1 cellular context compared by ENCODE assay signal in the genomic region with DNA sequence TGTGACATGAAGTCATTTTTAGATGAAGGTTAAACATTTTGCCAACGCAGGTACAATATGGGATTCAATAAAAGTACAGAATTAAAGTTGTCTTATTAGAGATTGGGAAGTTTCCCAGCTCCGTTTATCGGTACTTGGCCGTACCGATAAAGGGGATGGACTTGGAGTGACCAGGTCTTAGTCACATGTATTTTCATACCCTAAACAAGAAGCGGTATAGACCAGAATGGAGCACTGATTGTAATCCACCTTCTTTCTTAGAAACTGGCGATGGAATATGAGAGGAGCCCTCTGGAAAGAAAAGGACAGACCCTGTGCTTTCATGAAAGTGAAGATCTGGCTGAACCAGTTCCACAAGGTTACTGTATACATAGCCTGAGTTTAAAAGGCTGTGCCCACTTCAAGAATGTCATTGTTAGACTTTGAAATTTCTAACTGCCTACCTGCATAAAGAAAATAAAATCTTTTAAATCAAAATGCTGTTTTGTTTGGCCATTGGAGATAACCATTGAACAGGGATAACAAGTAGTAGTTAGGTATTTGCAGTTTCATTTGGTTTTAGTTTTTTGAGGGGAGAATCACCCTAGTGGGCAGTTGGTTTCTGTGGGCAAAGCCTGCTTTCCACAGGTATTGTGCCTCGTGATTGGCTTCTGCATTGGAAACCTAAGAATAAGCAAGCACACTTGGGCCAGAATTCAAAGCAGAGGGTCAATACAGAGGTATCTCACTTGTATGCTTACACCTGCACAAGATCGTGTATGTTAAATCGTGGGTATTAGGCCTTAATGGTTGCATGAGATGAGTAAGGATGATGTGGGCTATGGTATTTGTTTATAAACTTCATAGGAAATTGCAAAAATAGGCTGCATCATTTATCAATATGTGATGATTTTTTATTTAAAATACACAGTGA.
TF ChIP-seq lines count a peak whose summit lies in the region.

No MANE protein-coding gene starts in this region.

TF ChIP-seq in HepG2, 621 proteins besides CTCF, POLR2A, EP300 and RAD21 (continued from another document):
- TF ChIP-seq DR1 (CRISPR knock-in tag; IDR thresholded peaks at IDR 0.05) = 0 out of 2 replicates have a peak, but pooled peaks have one; percentile 19
- TF ChIP-seq ZNF331 (CRISPR knock-in tag; IDR thresholded peaks at IDR 0.05) = no peak
- no peak for TF ChIP-seq BCL6 (CRISPR knock-in tag; IDR thresholded peaks at IDR 0.05)
- TF ChIP-seq ZNF343 (CRISPR knock-in tag; IDR thresholded peaks at IDR 0.05) = no peak
- peak; percentile 63; the same call in 1 of the 2 replicates for TF ChIP-seq NCOA5 (CRISPR knock-in tag; IDR thresholded peaks at IDR 0.05)
- TF ChIP-seq DNMT3B (CRISPR knock-in tag; conservative IDR thresholded peaks at IDR 0.05) = no peak
- TF ChIP-seq ZNF749 (CRISPR knock-in tag; IDR thresholded peaks at IDR 0.05; ENCODE audit: borderline replicate concordance) = no peak
TF ChIP-seq in HepG2: peak in this region for 25.
